In genomic region chr21:15928686-15929085, GRCh38 we compare ENCODE assay signal across 26 cellular contexts.
"Had no signal": no experiment of that assay in that cellular context is flagged by ENCODE, and none has a peak within 500 bp of the region (broad histone marks: within the 10 kb centered on the region; RNA-seq: fewer than 3 reads in every experiment).

No MANE protein-coding gene starts in this region.

- H3K4me3 ChIP-seq: esophagus muscularis mucosa, mucosa of descending colon, prostate gland, right atrium auricular region, skin epidermis, spleen, thoracic aorta, tibial nerve, upper lobe of left lung had no signal

- H3K27ac ChIP-seq: esophagus muscularis mucosa, prostate gland, right atrium auricular region, skin epidermis, spleen, thoracic aorta, upper lobe of left lung had no signal

- H3K36me3 Mint-ChIP-seq: immature natural killer cell; naive thymus-derived CD8-positive, alpha-beta T cell; stimulated activated memory B cell treated with anti-CD40 and anti-IgM and Interleukin-4, amounts not matched to agents 10 μg/mL and 1 μg/mL and 100 μg/mL, for 72 hours had no signal

- H3K4me1 ChIP-seq: esophagus muscularis mucosa, prostate gland, right atrium auricular region, spleen, upper lobe of left lung had no signal

- H3K27me3 ChIP-seq: esophagus muscularis mucosa, right atrium auricular region, tibial nerve, upper lobe of left lung had no signal

- FAIRE-seq: endothelial cell of umbilical vein, frontal cortex, keratinocyte, urothelium cell line had no signal

- DNase-seq: effector CD8-positive, alpha-beta T cell; head of caudate nucleus; hypothalamus; immature natural killer cell; mesenchymal stem cell; mucosa of descending colon; naive thymus-derived CD8-positive, alpha-beta T cell; nephron progenitor cell; nucleus accumbens; stimulated activated CD4-positive, alpha-beta T cell treated with anti-CD3 and anti-CD28 coated beads, Interleukin-4, amount 100 ng/mL, for 4 hours; stimulated activated naive CD8-positive, alpha-beta T cell treated with anti-CD3 and anti-CD28 coated beads, Interleukin-15, Interleukin-2, amounts not matched to agents 100 U/mL and 50 U/mL, for 24 hours; substantia nigra; upper lobe of left lung had no signal

- H3K9me3 ChIP-seq: esophagus muscularis mucosa, mucosa of descending colon, prostate gland, right atrium auricular region, thoracic aorta, tibial nerve, upper lobe of left lung had no signal

- H3K36me3 ChIP-seq: esophagus muscularis mucosa, prostate gland, right atrium auricular region, spleen, thoracic aorta, tibial nerve, upper lobe of left lung had no signal

- H3K4me3 Mint-ChIP-seq: immature natural killer cell; mesothelial cell of epicardium; naive thymus-derived CD8-positive, alpha-beta T cell; nephron progenitor cell; stimulated activated memory B cell treated with anti-CD40 and anti-IgM and Interleukin-4, amounts not matched to agents 10 μg/mL and 1 μg/mL and 100 μg/mL, for 72 hours had no signal

- ATAC-seq: mucosa of descending colon; naive thymus-derived CD8-positive, alpha-beta T cell; stimulated activated memory B cell treated with anti-CD40 and anti-IgM and Interleukin-4, amounts not matched to agents 10 μg/mL and 1 μg/mL and 100 μg/mL, for 72 hours; stimulated activated naive CD8-positive, alpha-beta T cell treated with anti-CD3 and anti-CD28 coated beads, Interleukin-15, Interleukin-2, amounts not matched to agents 100 U/mL and 50 U/mL, for 24 hours had no signal

- H3K27ac Mint-ChIP-seq: immature natural killer cell; mesothelial cell of epicardium; naive thymus-derived CD8-positive, alpha-beta T cell; stimulated activated memory B cell treated with anti-CD40 and anti-IgM and Interleukin-4, amounts not matched to agents 10 μg/mL and 1 μg/mL and 100 μg/mL, for 72 hours had no signal

- H3K4me1 Mint-ChIP-seq: immature natural killer cell; naive thymus-derived CD8-positive, alpha-beta T cell; stimulated activated memory B cell treated with anti-CD40 and anti-IgM and Interleukin-4, amounts not matched to agents 10 μg/mL and 1 μg/mL and 100 μg/mL, for 72 hours had no signal
